Comparison of ENCODE assay signal across 25 cellular contexts in genomic region chr21:40567511-40567910, GRCh38.
"Had no signal": no experiment of that assay in that cellular context is flagged by ENCODE, and none has a peak within 500 bp of the region (broad histone marks: within the 10 kb centered on the region; RNA-seq: fewer than 3 reads in every experiment).

No MANE protein-coding gene starts in this region.

- H3K27me3 ChIP-seq: adrenal gland, ascending aorta, brain microvascular endothelial cell, colonic mucosa, esophagus muscularis mucosa, ovary, tibial nerve had no signal

- H3K4me3 ChIP-seq: adrenal gland, ascending aorta, colonic mucosa, dorsolateral prefrontal cortex, esophagus muscularis mucosa, gastroesophageal sphincter, heart right ventricle, ovary, psoas muscle, tibial nerve had no signal

- DNase-seq: activated CD4-positive, alpha-beta T cell treated with anti-CD3 and anti-CD28 coated beads, Interleukin-2, amount 10 ng/mL, durations not matched to agents 7 days and 5 days; activated CD4-positive, CD25-positive, alpha-beta regulatory T cell treated with anti-CD3 and anti-CD28 coated beads, Interleukin-2, amount 50 U/mL, for 72 hours; activated CD8-positive, alpha-beta T cell treated with anti-CD3 and anti-CD28 coated beads, Interleukin-2, amount 10 ng/mL, durations not matched to agents 7 days and 5 days; activated gamma-delta T cell treated with Interleukin-2 at 50 U/mL for 16 hours; activated T-cell treated with anti-CD3 and anti-CD28 coated beads, Interleukin-2, amount 50 U/mL, for 1 hour; adrenal gland; brain microvascular endothelial cell; colonic mucosa; dorsolateral prefrontal cortex; effector memory CD8-positive, alpha-beta T cell; heart right ventricle; islet precursor cell; left cardiac atrium; ovary; psoas muscle; right cardiac atrium; stimulated activated CD4-positive, alpha-beta T cell treated with anti-CD3 and anti-CD28 coated beads, Interleukin-12 subunit alpha, Interleukin-12 subunit beta, amount 100 ng/mL, for 4 hours; stimulated activated naive CD8-positive, alpha-beta T cell treated with anti-CD3 and anti-CD28 coated beads, Interleukin-15, amount 100 ng/mL, for 72 hours; WERI-Rb-1 had no signal

- ATAC-seq: activated CD8-positive, alpha-beta T cell treated with anti-CD3 and anti-CD28 coated beads, Interleukin-2, amount 10 ng/mL, durations not matched to agents 7 days and 5 days; effector memory CD8-positive, alpha-beta T cell; gastroesophageal sphincter; heart right ventricle; left cardiac atrium; natural killer cell treated with Interleukin-12 subunit alpha and Interleukin-12 subunit beta and Interleukin-15 and Interleukin-18, amount 100 ng/mL, for 72 hours; psoas muscle; right cardiac atrium; stimulated activated effector memory CD8-positive, alpha-beta T cell treated with anti-CD3 and anti-CD28 coated beads, Interleukin-12 subunit alpha, Interleukin-12 subunit beta, amount 100 ng/mL, for 72 hours; stimulated activated naive CD8-positive, alpha-beta T cell treated with anti-CD3 and anti-CD28 coated beads, Interleukin-15, amount 100 ng/mL, for 72 hours had no signal

- H3K4me1 ChIP-seq: adrenal gland, ascending aorta, colonic mucosa, esophagus muscularis mucosa, gastroesophageal sphincter, heart right ventricle, psoas muscle, tibial nerve had no signal

- H3K36me3 ChIP-seq: adrenal gland, ascending aorta, brain microvascular endothelial cell, colonic mucosa, esophagus muscularis mucosa, gastroesophageal sphincter, heart right ventricle, ovary, tibial nerve, WERI-Rb-1 had no signal

- H3K27ac ChIP-seq: adrenal gland, ascending aorta, brain microvascular endothelial cell, colonic mucosa, dorsolateral prefrontal cortex, esophagus muscularis mucosa, gastroesophageal sphincter, heart right ventricle, ovary, psoas muscle, tibial nerve, WERI-Rb-1 had no signal
